In genomic region chr12:14567311-14568195, GRCh38 we compare ENCODE assay signal across 8 cellular contexts. TPM values are rescaled to one million over a fixed set of nuclear protein-coding genes. Genes with fewer than 3 reads are reported as not detected.
DNase-seq lines count a peak whose midpoint lies in the region; ATAC-seq, FAIRE-seq and TF ChIP-seq lines count a peak whose summit lies in the region.

A gene with protein sequence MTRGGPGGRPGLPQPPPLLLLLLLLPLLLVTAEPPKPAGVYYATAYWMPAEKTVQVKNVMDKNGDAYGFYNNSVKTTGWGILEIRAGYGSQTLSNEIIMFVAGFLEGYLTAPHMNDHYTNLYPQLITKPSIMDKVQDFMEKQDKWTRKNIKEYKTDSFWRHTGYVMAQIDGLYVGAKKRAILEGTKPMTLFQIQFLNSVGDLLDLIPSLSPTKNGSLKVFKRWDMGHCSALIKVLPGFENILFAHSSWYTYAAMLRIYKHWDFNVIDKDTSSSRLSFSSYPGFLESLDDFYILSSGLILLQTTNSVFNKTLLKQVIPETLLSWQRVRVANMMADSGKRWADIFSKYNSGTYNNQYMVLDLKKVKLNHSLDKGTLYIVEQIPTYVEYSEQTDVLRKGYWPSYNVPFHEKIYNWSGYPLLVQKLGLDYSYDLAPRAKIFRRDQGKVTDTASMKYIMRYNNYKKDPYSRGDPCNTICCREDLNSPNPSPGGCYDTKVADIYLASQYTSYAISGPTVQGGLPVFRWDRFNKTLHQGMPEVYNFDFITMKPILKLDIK (minus strand): TSS chr12:14567883. CDS start chr12:14567696, 187 bp downstream.

- peak; percentile 66 for ATAC-seq in GM12878

- DNase-seq in A673 (ENCODE audit: low spot score) (peak; percentile 7), GM13976 (ENCODE audit: low spot score) (peak; percentile 64), HuH-7 (ENCODE audit: low spot score) (peak; percentile 77), GM12878 (ENCODE audit: low read depth, low spot score) (no peak), retinal pigment epithelial cell (ENCODE audit: low read depth) (no peak), DMS153 (lab: John Stamatoyannopoulos, UW) (no peak), amniotic stem cell (lab: John Stamatoyannopoulos, UW) (no peak)

- intact Hi-C loops in A673 (cut with micrococcal nuclease; ENCODE audit: unreplicated experiment) (no loop called here), GM12878 (cut with micrococcal nuclease; ENCODE audit: unreplicated experiment) (no loop called here)

- peak within 1 kb of the TSS; percentile 6 for H2AFZ ChIP-seq in GM12878 (ENCODE audit: control insufficient read depth, low read depth, low read length)

- POLR2A ChIA-PET in A673 (lab: Charles Lee; ENCODE audit: low non-redundant PET) (no interaction called here), GM12878 (lab: Charles Lee) (no interaction called here)

- H3K4me2 ChIP-seq in GM12878 (ENCODE audit: control insufficient read depth, insufficient read depth): peak within 1 kb of the TSS; percentile 79

- H3K9ac ChIP-seq in GM12878 (ENCODE audit: control insufficient read depth, insufficient read depth, low read length): no peak within 1 kb of the TSS; the same call in 1 of the 2 replicates
- peak within 1 kb of the TSS; percentile 57; the same call in 1 of the 2 replicates for H3K9ac ChIP-seq in iPS-20b (ENCODE audit: low read depth, low read length)

- SMC1A ChIA-PET in GM12878 (lab: Charles Lee; ENCODE audit: uncharacterized antibody, unreplicated experiment): no interaction called here

- CTCF ChIA-PET in A673 (lab: Charles Lee): no interaction called here
- CTCF ChIA-PET in GM12878 (lab: Yijun Ruan, JAX): interaction anchor here (0.6 kb wide), 1 partner anchor 282 kb away, joined by 3 read pairs; no protein-coding TSS in a partner anchor

- no peaks in the 10 kb centered on the region for H4K20me1 ChIP-seq in GM12878 (ENCODE audit: control insufficient read depth, insufficient read depth)

- in situ Hi-C loops in GM13976 (cut with MboI; ENCODE audit: low sequenced_read_pairs, unreplicated experiment): no loop called here
- in situ Hi-C loops in GM12878 (cut with MboI): no loop called here

- H3K9me3 ChIP-seq in A673 (ENCODE audit: low read depth, low read length, poor library complexity, severe bottlenecking) (no peaks in the 10 kb centered on the region), GM12878 (replicated peaks; ENCODE audit: control insufficient read depth, insufficient read depth, low read length) (no peaks in the 10 kb centered on the region; the same call in 2 of the 3 replicates), iPS-20b (ENCODE audit: insufficient read depth, low read depth, low read length) (no peaks in the 10 kb centered on the region)

- no TSS peak for BruUV-seq in A673 (replicated peaks; lab: Mats Ljungman, UMichigan)
- BruUV-seq in GM12878 (replicated peaks; lab: Mats Ljungman, UMichigan): no TSS peak

- no peaks in the 10 kb centered on the region for H3K36me3 ChIP-seq in A673 (ENCODE audit: insufficient read depth, low read length, poor library complexity, severe bottlenecking)
- no peaks in the 10 kb centered on the region for H3K36me3 ChIP-seq in GM12878 (ENCODE audit: control insufficient read depth in 2 of 2, insufficient read depth in 2 of 2, low read length in 1 of 2)
- H3K36me3 ChIP-seq in iPS-20b (ENCODE audit: insufficient read depth, low read depth, low read length): no peaks in the 10 kb centered on the region

- no peaks in the 10 kb centered on the region for H3K4me1 ChIP-seq in A673 (ENCODE audit: insufficient read depth, low read length, poor library complexity, severe bottlenecking)
- no peaks in the 10 kb centered on the region for H3K4me1 ChIP-seq in GM12878 (ENCODE audit: control insufficient read depth, insufficient read depth, low read length)
- no peaks in the 10 kb centered on the region; the same call in 1 of the 2 replicates for H3K4me1 ChIP-seq in iPS-20b (ENCODE audit: insufficient read depth, low read length)

- peak within 1 kb of the TSS; percentile 33 for H3K4me3 ChIP-seq in A673 (ENCODE audit: low read depth, low read length, poor library complexity, severe bottlenecking)
- peak within 1 kb of the TSS; percentile 46; the same call in 1 of the 2 replicates for H3K4me3 ChIP-seq in GM12878
- H3K4me3 ChIP-seq in iPS-20b (ENCODE audit: low read length): peak within 1 kb of the TSS; percentile 61
- peak within 1 kb of the TSS; percentile 53 for H3K4me3 ChIP-seq in retinal pigment epithelial cell (ENCODE audit: low read length)

- no peak for TF ChIP-seq EP300 in GM12878 (IDR thresholded peaks at IDR 0.05; ENCODE audit: borderline replicate concordance in 1 of 2, control insufficient read depth in 1 of 2, low read depth in 2 of 2, low read length in 2 of 2)

- no peaks in the 10 kb centered on the region for H3K79me2 ChIP-seq in GM12878 (ENCODE audit: control insufficient read depth, insufficient read depth, low read length)

- no peak within 1 kb of the TSS for H3K27ac ChIP-seq in A673 (ENCODE audit: low read depth, low read length, poor library complexity, severe bottlenecking)
- H3K27ac ChIP-seq in GM12878 (ENCODE audit: control insufficient read depth, insufficient read depth): no peak within 1 kb of the TSS
- no peak within 1 kb of the TSS for H3K27ac ChIP-seq in iPS-20b (ENCODE audit: low read length)

- no peak for TF ChIP-seq RAD21 in GM12878 (IDR thresholded peaks at IDR 0.05; ENCODE audit: insufficient read depth, low read depth, low read length)

- TF ChIP-seq POLR2A in GM12878 (IDR thresholded peaks at IDR 0.05; ENCODE audit: low read depth, low read length): no peak

- TF ChIP-seq CTCF in A673 (conservative IDR thresholded peaks at IDR 0.05; ENCODE audit: low read depth, low read length): no peak
- TF ChIP-seq CTCF in GM13976 (IDR thresholded peaks at IDR 0.05; ENCODE audit: borderline replicate concordance, control extremely low read depth, extremely low read depth, insufficient read depth, missing control alignments): no peak
- no peak for TF ChIP-seq CTCF in GM12878 (IDR thresholded peaks at IDR 0.05 in 2 of 3, conservative IDR thresholded peaks at IDR 0.05 in 1 of 3; ENCODE audit: control insufficient read depth in 2 of 3, extremely low read depth in 1 of 3, insufficient read depth in 1 of 3, low read depth in 3 of 3, low read length in 3 of 3)
- TF ChIP-seq CTCF in retinal pigment epithelial cell (conservative IDR thresholded peaks at IDR 0.05; ENCODE audit: low read depth, low read length): no peak

- peaks cover 3% of the 10 kb centered on the region for H3K27me3 ChIP-seq in A673 (replicated peaks; ENCODE audit: insufficient read depth, low read depth, low read length, poor library complexity)
- no peaks in the 10 kb centered on the region for H3K27me3 ChIP-seq in GM12878 (replicated peaks in 1 of 2; ENCODE audit: control insufficient read depth in 2 of 2, insufficient read depth in 2 of 2, low read length in 1 of 2)
- H3K27me3 ChIP-seq in iPS-20b (ENCODE audit: insufficient read depth, low read length): peaks cover 21% of the 10 kb centered on the region

- RAD21 ChIA-PET in GM12878 (lab: Charles Lee; ENCODE audit: unreplicated experiment): no interaction called here

- no peak for FAIRE-seq in GM12878 (lab: Jason Lieb, UNC)

- 12% methylated on average over 73 of the region's 80 CpGs for WGBS in GM12878 (ENCODE audit: insufficient coverage, insufficient replicate concordance, low lambda C conversion rate, missing lambda C conversion rate)

TF ChIP-seq in GM12878, 131 proteins besides CTCF, POLR2A, EP300 and RAD21:
- no peak for TF ChIP-seq SREBF1 (IDR thresholded peaks at IDR 0.05; ENCODE audit: low read length)
TF ChIP-seq in GM12878: peak in this region for 0.

RNA-seq across cellular contexts. Expression of the gene that starts here (rescaled TPM):
- not detected in 2 replicates for total RNA-seq in A673 (2021)
- not detected in 2 replicates for total RNA-seq in GM12878 (2013; cell fraction: nucleolus; rRNA removed)
- total RNA-seq in GM12878 (2014; rRNA removed): 0.23 and 0.76 TPM in 2 replicates
- 0.23 and 0.54 TPM in 2 replicates for total RNA-seq in GM12878 (2014; rRNA removed; fragmentation: Illumina TruSeq; extraction: Trizol)
- 0.28 and 0.35 TPM in 2 replicates for total RNA-seq in GM12878 (2021)
- 0.22 TPM for polyA plus RNA-seq in GM12878 (2011; ENCODE audit: low read depth)
- polyA plus RNA-seq in GM12878 (2011; rRNA removed): not detected in 2 replicates
- not detected in 2 replicates for polyA plus RNA-seq in GM12878 (2011; cell fraction: cytosol; rRNA removed)
- not detected in 2 replicates for polyA plus RNA-seq in GM12878 (2011; cell fraction: nucleus; rRNA removed)
- polyA plus RNA-seq in GM12878 (2012): 0.14 and 0.38 TPM in 2 replicates
- 0.34 and 2.9 TPM in 2 replicates for polyA plus RNA-seq in GM12878 (2014; fragmentation: Illumina TruSeq; extraction: Trizol)
- polyA plus RNA-seq in GM12878 (2014; fragmentation: Nextera tagmentation; extraction: Ambion mirVana): under 1 TPM; 0.20 to 0.23 TPM
- polyA plus RNA-seq in GM12878 (2014; rRNA removed): 0.19 and 0.99 TPM in 2 replicates
- under 1 TPM; 0.27 to 0.39 TPM for polyA plus RNA-seq in GM12878 (2016; fragmentation: Nextera tagmentation; extraction: Ambion mirVana)
- polyA minus RNA-seq in GM12878 (2011; rRNA and poly(A)+ RNA removed): not detected in 2 replicates
- polyA minus RNA-seq in GM12878 (2011; cell fraction: cytosol; rRNA and poly(A)+ RNA removed): not detected in 2 replicates
- not detected in 2 replicates for polyA minus RNA-seq in GM12878 (2011; cell fraction: nucleus; rRNA and poly(A)+ RNA removed)

Comparison
In these comparisons a context has a peak if more than half of its experiments do, and no peak if none do; other contexts are left out.
1. Peak in DNase-seq and H3K4me3 ChIP-seq in A673; RNA of the gene not detected or under 1 TPM.
2. DNase-seq: peak in GM13976 (single experiment) and HuH-7 (single experiment); none in GM12878 (single experiment), retinal pigment epithelial cell (single experiment), DMS153 (single experiment) and amniotic stem cell (single experiment).
3. Peak in every context shown above with its lines, with median percentiles within 50 percentile points of each other: H3K4me3 ChIP-seq.